In the genomic region with DNA sequence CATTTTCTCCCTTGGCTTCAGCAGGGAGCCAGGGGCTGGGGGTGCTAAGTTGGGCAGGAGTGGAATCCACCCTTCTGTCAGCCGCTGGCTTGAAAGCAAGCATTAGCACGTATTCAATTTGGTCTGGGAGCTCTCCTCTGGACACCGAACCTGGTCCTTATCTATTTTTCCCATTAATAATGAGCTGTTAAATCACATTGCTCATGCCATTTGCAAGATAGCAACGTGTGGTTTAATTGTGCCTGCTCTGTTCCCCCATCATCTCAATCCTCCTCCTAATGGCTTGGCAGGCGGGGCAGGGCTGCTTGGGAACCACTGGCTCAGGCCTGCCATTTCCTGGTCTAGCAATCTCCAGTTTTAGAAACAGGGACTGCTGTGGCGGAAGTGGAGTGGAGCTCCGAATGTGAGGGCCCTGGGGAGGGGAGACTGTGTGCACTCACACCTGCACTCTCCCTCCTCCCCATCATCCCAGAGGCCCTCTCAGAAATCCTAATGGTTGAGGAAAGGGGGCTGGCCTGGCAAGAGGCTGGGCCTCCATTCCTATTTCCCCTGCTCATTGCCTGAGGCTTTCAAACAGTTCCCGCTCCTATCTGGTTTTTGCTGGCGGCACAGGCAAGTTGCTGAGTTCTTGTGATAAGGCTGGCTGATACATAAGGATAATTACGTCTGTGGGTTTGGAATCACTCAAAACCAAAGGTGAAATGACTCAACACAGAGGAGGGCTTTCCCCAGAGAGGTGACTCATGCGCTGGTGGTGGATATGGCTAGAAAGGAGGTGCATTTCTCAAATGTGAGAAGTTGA, we compare ENCODE assay signal across 8 cellular contexts.
A peak's percentile ranks its signal among the peaks of the same experiment; 100 is the strongest.
DNase-seq lines count a peak whose midpoint lies in the region; ATAC-seq and TF ChIP-seq lines count a peak whose summit lies in the region.

No MANE protein-coding gene starts in this region.

- H3K9me3 Mint-ChIP-seq in endothelial cell (ENCODE audit: unreplicated experiment) = no peaks in the 10 kb centered on the region

- H3K4me1 Mint-ChIP-seq in endothelial cell (ENCODE audit: unreplicated experiment) = no peaks in the 10 kb centered on the region

- H3K27ac Mint-ChIP-seq in endothelial cell (ENCODE audit: unreplicated experiment) = no peak overlapping the region

- ATAC-seq in GM21360 (IDR thresholded peaks at IDR 0.05; ENCODE audit: unreplicated experiment) (peak; percentile 94), HG03469 (IDR thresholded peaks at IDR 0.05; ENCODE audit: unreplicated experiment) (peak; percentile 92), Right ventricle myocardium superior (ENCODE audit: poor library complexity) (peak; percentile 85)

- H3K27me3 Mint-ChIP-seq in endothelial cell (ENCODE audit: unreplicated experiment) = peaks cover 5% of the 10 kb centered on the region

- H3K4me3 Mint-ChIP-seq in endothelial cell (ENCODE audit: unreplicated experiment) = no peak overlapping the region

- peak; percentile 82 for DNase-seq in ELF-1 (ENCODE audit: low read depth, low spot score)
- DNase-seq in activated CD4-positive, CD25-positive, alpha-beta regulatory T cell treated with anti-CD3 and anti-CD28 coated beads, Interleukin-2, amount 50 U/mL, for 72 hours = peak; percentile 33
- peak; percentile 47 for DNase-seq in Right ventricle myocardium superior
- peak; percentile 3 for DNase-seq in stimulated activated CD8-positive, alpha-beta memory T cell treated with anti-CD3 and anti-CD28 coated beads, Interleukin-12 subunit alpha, Interleukin-12 subunit beta, amount 100 ng/mL, for 24 hours (ENCODE audit: extremely low read depth)
- no peak for DNase-seq in endothelial cell (ENCODE audit: low spot score)
- DNase-seq in NCI-H2081 treated with DMSO at 0.1 percent for 48 hours (lab: John Stamatoyannopoulos, UW) = no peak

- intact Hi-C loops in Right ventricle myocardium superior (cut with DNase I) = no loop called here

- TF ChIP-seq CTCF in endothelial cell (IDR thresholded peaks at IDR 0.05; ENCODE audit: unreplicated experiment) = no peak

- H3K36me3 Mint-ChIP-seq in endothelial cell (ENCODE audit: low read depth, unreplicated experiment) = no peaks in the 10 kb centered on the region

Comparison
In these comparisons a context has a peak if more than half of its experiments do, and no peak if none do; other contexts are left out.
1. DNase-seq: peak in ELF-1 (single experiment), activated CD4-positive, CD25-positive, alpha-beta regulatory T cell treated with anti-CD3 and anti-CD28 coated beads, Interleukin-2, amount 50 U/mL, for 72 hours (single experiment), Right ventricle myocardium superior (single experiment) and stimulated activated CD8-positive, alpha-beta memory T cell treated with anti-CD3 and anti-CD28 coated beads, Interleukin-12 subunit alpha, Interleukin-12 subunit beta, amount 100 ng/mL, for 24 hours (single experiment); none in endothelial cell (single experiment) and NCI-H2081 treated with DMSO at 0.1 percent for 48 hours (single experiment).
2. Peak in every context shown above with its lines, with median percentiles within 50 percentile points of each other: ATAC-seq.